ENCODE assay signal across 1 cellular context in the genomic region with DNA sequence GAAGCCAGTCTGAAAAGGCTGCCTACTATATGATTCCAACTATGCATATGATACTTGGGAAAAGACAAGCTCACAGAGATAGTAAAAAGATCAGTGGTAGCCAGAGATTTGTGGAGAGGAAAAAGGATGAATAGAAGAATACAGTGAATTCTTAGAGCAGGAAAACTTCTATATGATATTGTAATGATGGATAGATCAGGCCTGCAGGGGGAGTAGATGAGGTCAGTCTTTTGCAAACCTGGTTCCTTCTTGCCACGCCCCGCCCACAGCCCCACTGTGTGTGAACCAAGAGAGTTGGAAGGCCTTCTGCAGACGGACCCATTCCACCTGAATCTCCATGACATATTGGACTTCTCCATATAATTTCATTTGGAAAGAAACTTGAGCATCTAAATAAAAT.
TF ChIP-seq lines count a peak whose summit lies in the region.

No MANE protein-coding gene starts in this region.

TF ChIP-seq in HepG2, 621 proteins besides CTCF, POLR2A, EP300 and RAD21:
- TF ChIP-seq RXRB (CRISPR knock-in tag; IDR thresholded peaks at IDR 0.05; ENCODE audit: borderline replicate concordance) = no peak
- TF ChIP-seq MEIS2 (CRISPR knock-in tag; IDR thresholded peaks at IDR 0.05) = no peak
- no peak for TF ChIP-seq ZNF562 (CRISPR knock-in tag; IDR thresholded peaks at IDR 0.05; ENCODE audit: borderline replicate concordance)
- no peak for TF ChIP-seq SKI (IDR thresholded peaks at IDR 0.05; ENCODE audit: partially characterized antibody)
- no peak for TF ChIP-seq HDAC2 (CRISPR knock-in tag; IDR thresholded peaks at IDR 0.05)
- TF ChIP-seq, protein P1, sequence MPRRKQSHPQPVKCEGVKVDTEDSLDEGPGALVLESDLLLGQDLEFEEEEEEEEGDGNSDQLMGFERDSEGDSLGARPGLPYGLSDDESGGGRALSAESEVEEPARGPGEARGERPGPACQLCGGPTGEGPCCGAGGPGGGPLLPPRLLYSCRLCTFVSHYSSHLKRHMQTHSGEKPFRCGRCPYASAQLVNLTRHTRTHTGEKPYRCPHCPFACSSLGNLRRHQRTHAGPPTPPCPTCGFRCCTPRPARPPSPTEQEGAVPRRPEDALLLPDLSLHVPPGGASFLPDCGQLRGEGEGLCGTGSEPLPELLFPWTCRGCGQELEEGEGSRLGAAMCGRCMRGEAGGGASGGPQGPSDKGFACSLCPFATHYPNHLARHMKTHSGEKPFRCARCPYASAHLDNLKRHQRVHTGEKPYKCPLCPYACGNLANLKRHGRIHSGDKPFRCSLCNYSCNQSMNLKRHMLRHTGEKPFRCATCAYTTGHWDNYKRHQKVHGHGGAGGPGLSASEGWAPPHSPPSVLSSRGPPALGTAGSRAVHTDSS (CRISPR knock-in tag; conservative IDR thresholded peaks at IDR 0.05) = no peak
- TF ChIP-seq THYN1 (CRISPR knock-in tag; IDR thresholded peaks at IDR 0.05; ENCODE audit: borderline replicate concordance, low read depth) = no peak
- no peak for TF ChIP-seq ZMYM2 (CRISPR knock-in tag; IDR thresholded peaks at IDR 0.05)
- TF ChIP-seq MATR3 (CRISPR knock-in tag; IDR thresholded peaks at IDR 0.05) = no peak
- TF ChIP-seq ZNF138 (CRISPR knock-in tag; IDR thresholded peaks at IDR 0.05; ENCODE audit: low read depth) = no peak
- TF ChIP-seq RFX3 (CRISPR knock-in tag; IDR thresholded peaks at IDR 0.05) = no peak
- TF ChIP-seq ZNF660 (CRISPR knock-in tag; IDR thresholded peaks at IDR 0.05; ENCODE audit: borderline replicate concordance, low read depth) = no peak
- TF ChIP-seq, protein P2, sequence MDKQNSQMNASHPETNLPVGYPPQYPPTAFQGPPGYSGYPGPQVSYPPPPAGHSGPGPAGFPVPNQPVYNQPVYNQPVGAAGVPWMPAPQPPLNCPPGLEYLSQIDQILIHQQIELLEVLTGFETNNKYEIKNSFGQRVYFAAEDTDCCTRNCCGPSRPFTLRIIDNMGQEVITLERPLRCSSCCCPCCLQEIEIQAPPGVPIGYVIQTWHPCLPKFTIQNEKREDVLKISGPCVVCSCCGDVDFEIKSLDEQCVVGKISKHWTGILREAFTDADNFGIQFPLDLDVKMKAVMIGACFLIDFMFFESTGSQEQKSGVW (CRISPR knock-in tag; IDR thresholded peaks at IDR 0.05; ENCODE audit: borderline replicate concordance) = no peak
- no peak for TF ChIP-seq ZKSCAN8 (CRISPR knock-in tag; IDR thresholded peaks at IDR 0.05; ENCODE audit: borderline replicate concordance)
- TF ChIP-seq MIER2 (CRISPR knock-in tag; IDR thresholded peaks at IDR 0.05) = no peak
- TF ChIP-seq ZNF564 (CRISPR knock-in tag; IDR thresholded peaks at IDR 0.05) = no peak
- TF ChIP-seq, protein P3, sequence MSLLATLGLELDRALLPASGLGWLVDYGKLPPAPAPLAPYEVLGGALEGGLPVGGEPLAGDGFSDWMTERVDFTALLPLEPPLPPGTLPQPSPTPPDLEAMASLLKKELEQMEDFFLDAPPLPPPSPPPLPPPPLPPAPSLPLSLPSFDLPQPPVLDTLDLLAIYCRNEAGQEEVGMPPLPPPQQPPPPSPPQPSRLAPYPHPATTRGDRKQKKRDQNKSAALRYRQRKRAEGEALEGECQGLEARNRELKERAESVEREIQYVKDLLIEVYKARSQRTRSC (CRISPR knock-in tag; IDR thresholded peaks at IDR 0.05; ENCODE audit: low read depth) = no peak
